In genomic region chr5:73694089-73694488, GRCh38 we compare ENCODE assay signal across 9 cellular contexts.
DNase-seq lines count a peak whose midpoint lies in the region; ATAC-seq, FAIRE-seq and TF ChIP-seq lines count a peak whose summit lies in the region.
"Had no signal": no experiment of that assay in that cellular context is flagged by ENCODE, and none has a peak within 500 bp of the region (broad histone marks: within the 10 kb centered on the region; RNA-seq: fewer than 3 reads in every experiment).

No MANE protein-coding gene starts in this region.

- H3K79me2 ChIP-seq in astrocyte (ENCODE audit: insufficient read depth, low read length), result peaks cover 2% of the 10 kb centered on the region

- FAIRE-seq in GM12891 (lab: Jason Lieb, UNC) (no peak), astrocyte (lab: Jason Lieb, UNC) (no peak), urothelium cell line (lab: Jason Lieb, UNC) (no peak)

- no peaks in the 10 kb centered on the region for H3K27me3 Mint-ChIP-seq in astrocyte (ENCODE audit: low read depth, unreplicated experiment)

- ATAC-seq in GM19452 (IDR thresholded peaks at IDR 0.05; ENCODE audit: unreplicated experiment) (peak; percentile 83), HG03103 (IDR thresholded peaks at IDR 0.05; ENCODE audit: low read depth, unreplicated experiment) (peak; percentile 51)

- H3K4me1 Mint-ChIP-seq in astrocyte (ENCODE audit: low read depth, unreplicated experiment), result peaks cover 28% of the 10 kb centered on the region

- H3K36me3 Mint-ChIP-seq in astrocyte (ENCODE audit: low read depth, unreplicated experiment), result no peaks in the 10 kb centered on the region

- TF ChIP-seq POLR2A in GM12891 (IDR thresholded peaks at IDR 0.05; ENCODE audit: low read depth, low read length) (no peak), suprapubic skin (IDR thresholded peaks at IDR 0.05) (no peak)

- H3K9me3 Mint-ChIP-seq in astrocyte (ENCODE audit: unreplicated experiment), result peaks cover 2% of the 10 kb centered on the region

- no peak overlapping the region for H3K9ac ChIP-seq in astrocyte (ENCODE audit: low read length)

- H3K27me3 ChIP-seq in astrocyte (ENCODE audit: insufficient read depth, low read length) (no peaks in the 10 kb centered on the region), suprapubic skin (no peaks in the 10 kb centered on the region)

- DNase-seq in GM12891 (ENCODE audit: insufficient read length, low spot score) (no peak), astrocyte (ENCODE audit: low read depth) (no peak), NCI-H2029 (lab: John Stamatoyannopoulos, UW) (no peak), urothelium cell line (ENCODE audit: low spot score) (no peak), HuH-7 (ENCODE audit: low spot score) (no peak), suprapubic skin (ENCODE audit: low spot score in 2 of 2) (no peak)
- DNase-seq: retina had no signal

- 66% methylated on average over 2 of the region's 2 CpGs for WGBS in suprapubic skin

- TF ChIP-seq EP300 in suprapubic skin (IDR thresholded peaks at IDR 0.05), result no peak

- H3K4me2 ChIP-seq in astrocyte (ENCODE audit: low read length), result peak overlapping the region; percentile 49

- H3K9me3 ChIP-seq in astrocyte (ENCODE audit: insufficient read depth, low read depth, low read length) (no peaks in the 10 kb centered on the region), suprapubic skin (no peaks in the 10 kb centered on the region)

- no peak overlapping the region for H3K27ac ChIP-seq in astrocyte (ENCODE audit: low read depth, low read length)
- no peak overlapping the region for H3K27ac ChIP-seq in suprapubic skin

- H3K4me1 ChIP-seq in astrocyte (ENCODE audit: insufficient read depth, low read length), result peaks cover 32% of the 10 kb centered on the region
- no peaks in the 10 kb centered on the region for H3K4me1 ChIP-seq in suprapubic skin

- TF ChIP-seq CTCF in astrocyte (IDR thresholded peaks at IDR 0.05; ENCODE audit: insufficient read depth, low read depth, low read length) (no peak), suprapubic skin (IDR thresholded peaks at IDR 0.05) (no peak)

- no peak overlapping the region for H3K27ac Mint-ChIP-seq in astrocyte (ENCODE audit: unreplicated experiment)

- H3K4me3 ChIP-seq in astrocyte (ENCODE audit: insufficient read depth, low read depth, low read length), result no peak overlapping the region
- H3K4me3 ChIP-seq in suprapubic skin, result no peak overlapping the region

- no peak overlapping the region for H3K4me3 Mint-ChIP-seq in astrocyte (ENCODE audit: unreplicated experiment)

- H4K20me1 ChIP-seq in astrocyte (ENCODE audit: insufficient read depth, low read length), result no peaks in the 10 kb centered on the region

- no peak overlapping the region for H2AFZ ChIP-seq in astrocyte (ENCODE audit: low read depth, low read length)

- H3K36me3 ChIP-seq in astrocyte (ENCODE audit: insufficient read depth, low read length) (no peaks in the 10 kb centered on the region), suprapubic skin (no peaks in the 10 kb centered on the region)

TF ChIP-seq in GM12891, 5 proteins besides CTCF, POLR2A, EP300 and RAD21:
- no peak for TF ChIP-seq PAX5 (IDR thresholded peaks at IDR 0.05; ENCODE audit: insufficient read depth, low read length, severe bottlenecking)
- TF ChIP-seq SPI1 (IDR thresholded peaks at IDR 0.05; ENCODE audit: low read depth, low read length), result peak; percentile 75
